16 cellular contexts compared by ENCODE assay signal in genomic region chr1:109210058-109210457, GRCh38. TPM values are rescaled to one million over a fixed set of nuclear protein-coding genes. Genes with fewer than 3 reads are reported as not detected.
A peak's percentile ranks its signal among the peaks of the same experiment; 100 is the strongest.
DNase-seq lines count a peak whose midpoint lies in the region; ATAC-seq, FAIRE-seq and TF ChIP-seq lines count a peak whose summit lies in the region.
"Had no signal": no experiment of that assay in that cellular context is flagged by ENCODE, and none has a peak within 500 bp of the region (broad histone marks: within the 10 kb centered on the region; RNA-seq: fewer than 3 reads in every experiment).

No MANE protein-coding gene starts in this region.

- H3K27ac ChIP-seq in keratinocyte (ENCODE audit: control insufficient read depth, insufficient read depth, low read length) = peak overlapping the region; percentile 48
- H3K27ac ChIP-seq in substantia nigra (ENCODE audit: low read depth, low read length, poor library complexity, severe bottlenecking) = no peak overlapping the region

- H4K20me1 ChIP-seq in keratinocyte (ENCODE audit: control insufficient read depth, extremely low read depth, insufficient read depth, low read length) = no peaks in the 10 kb centered on the region

- H3K27ac Mint-ChIP-seq in activated naive CD8-positive, alpha-beta T cell treated with anti-CD3 and anti-CD28 coated beads, Interleukin-2, amount 10 ng/mL, durations not matched to agents 7 days and 5 days = no peak overlapping the region
- no peak overlapping the region for H3K27ac Mint-ChIP-seq in activated naive CD8-positive, alpha-beta T cell treated with anti-CD3 and anti-CD28 coated beads, Interleukin-2, amount 50 U/mL, for 24 hours
- H3K27ac Mint-ChIP-seq in MCF 10A (ENCODE audit: low read depth, unreplicated experiment) = peak overlapping the region; percentile 61

- H3K27me3 Mint-ChIP-seq in activated naive CD8-positive, alpha-beta T cell treated with anti-CD3 and anti-CD28 coated beads, Interleukin-2, amount 10 ng/mL, durations not matched to agents 7 days and 5 days = no peaks in the 10 kb centered on the region
- H3K27me3 Mint-ChIP-seq in activated naive CD8-positive, alpha-beta T cell treated with anti-CD3 and anti-CD28 coated beads, Interleukin-2, amount 50 U/mL, for 24 hours = no peaks in the 10 kb centered on the region
- no peaks in the 10 kb centered on the region for H3K27me3 Mint-ChIP-seq in MCF 10A (ENCODE audit: insufficient read depth, unreplicated experiment)

- H3K36me3 ChIP-seq in keratinocyte (ENCODE audit: control insufficient read depth in 2 of 2, extremely low read depth in 1 of 2, insufficient read depth in 2 of 2, low read length in 2 of 2) = peaks cover 0 to 2% of the 10 kb centered on the region in 2 experiments

- no peak overlapping the region for H3K4me3 Mint-ChIP-seq in activated naive CD8-positive, alpha-beta T cell treated with anti-CD3 and anti-CD28 coated beads, Interleukin-2, amount 10 ng/mL, durations not matched to agents 7 days and 5 days
- H3K4me3 Mint-ChIP-seq in activated naive CD8-positive, alpha-beta T cell treated with anti-CD3 and anti-CD28 coated beads, Interleukin-2, amount 50 U/mL, for 24 hours = no peak overlapping the region
- no peak overlapping the region for H3K4me3 Mint-ChIP-seq in MCF 10A (ENCODE audit: unreplicated experiment)

- peaks cover under 1% of the 10 kb centered on the region for H3K36me3 Mint-ChIP-seq in activated naive CD8-positive, alpha-beta T cell treated with anti-CD3 and anti-CD28 coated beads, Interleukin-2, amount 10 ng/mL, durations not matched to agents 7 days and 5 days
- H3K36me3 Mint-ChIP-seq in activated naive CD8-positive, alpha-beta T cell treated with anti-CD3 and anti-CD28 coated beads, Interleukin-2, amount 50 U/mL, for 24 hours (ENCODE audit: low read depth) = peaks cover 6% of the 10 kb centered on the region
- peaks cover 7% of the 10 kb centered on the region for H3K36me3 Mint-ChIP-seq in MCF 10A (ENCODE audit: insufficient read depth, unreplicated experiment)

- no peak for ATAC-seq in activated naive CD8-positive, alpha-beta T cell treated with anti-CD3 and anti-CD28 coated beads, Interleukin-2, amount 10 ng/mL, durations not matched to agents 7 days and 5 days (ENCODE audit: low read depth)
- no peak for ATAC-seq in activated naive CD8-positive, alpha-beta T cell treated with anti-CD3 and anti-CD28 coated beads, Interleukin-2, amount 50 U/mL, for 24 hours
- no peak for ATAC-seq in GM21825 (IDR thresholded peaks at IDR 0.05; ENCODE audit: unreplicated experiment)

- dilution Hi-C loops in keratinocyte (cut with MboI; ENCODE audit: extremely low pct_ligation_motif_present, low sequenced_read_pairs) = no loop called here

- POLR2A ChIA-PET in activated naive CD8-positive, alpha-beta T cell treated with anti-CD3 and anti-CD28 coated beads, Interleukin-2, amount 10 ng/mL, durations not matched to agents 7 days and 5 days (lab: Charles Lee) = interaction anchor here (0.8 kb wide), 1 partner anchor 14 kb away, joined by 7 read pairs; no protein-coding TSS in a partner anchor
- POLR2A ChIA-PET in MCF 10A (lab: Yijun Ruan, JAX) = interaction anchor here (0.6 to 5.0 kb wide), 10 partner anchors 9 to 183 kb away, joined by 3 to 26 read pairs (median 8); partner anchors contain the start of genes TMEM167B and WDR47

- H3K9ac ChIP-seq in keratinocyte (ENCODE audit: control insufficient read depth, extremely low read depth, insufficient read depth, low read length) = peak overlapping the region; percentile 26

- H3K4me2 ChIP-seq in keratinocyte (ENCODE audit: control insufficient read depth, extremely low read depth, insufficient read depth, low read depth, low read length) = peak overlapping the region; percentile 73

- FAIRE-seq in keratinocyte (lab: Jason Lieb, UNC) (peak; percentile 85), frontal cortex (lab: Jason Lieb, UNC) (no peak)
- FAIRE-seq: G401.6, H1 had no signal

- H3K4me3 ChIP-seq in keratinocyte (ENCODE audit: control insufficient read depth in 2 of 3, extremely low read depth in 1 of 3, insufficient read depth in 2 of 3, low read depth in 1 of 3, low read length in 3 of 3) = peak overlapping the region in 1 of 3 experiments; percentile 35

- peaks cover 13% of the 10 kb centered on the region for H3K79me2 ChIP-seq in keratinocyte (ENCODE audit: control insufficient read depth, insufficient read depth, low read length)

- BruUV-seq in MCF 10A (replicated peaks; lab: Mats Ljungman, UMichigan) = no TSS peak

- TF ChIP-seq CTCF in MCF 10A (IDR thresholded peaks at IDR 0.05; ENCODE audit: unreplicated experiment) = no peak
- peak in 1 of 3 experiments; percentile 18 for TF ChIP-seq CTCF in keratinocyte (optimal IDR thresholded peaks at IDR 0.05 in 1 of 3, IDR thresholded peaks at IDR 0.05 in 1 of 3, conservative IDR thresholded peaks at IDR 0.05 in 1 of 3; ENCODE audit: extremely low read depth in 1 of 3, insufficient read depth in 2 of 3, low read length in 3 of 3)

- H3K9me3 Mint-ChIP-seq in activated naive CD8-positive, alpha-beta T cell treated with anti-CD3 and anti-CD28 coated beads, Interleukin-2, amount 10 ng/mL, durations not matched to agents 7 days and 5 days = no peaks in the 10 kb centered on the region
- no peaks in the 10 kb centered on the region for H3K9me3 Mint-ChIP-seq in activated naive CD8-positive, alpha-beta T cell treated with anti-CD3 and anti-CD28 coated beads, Interleukin-2, amount 50 U/mL, for 24 hours
- no peaks in the 10 kb centered on the region for H3K9me3 Mint-ChIP-seq in MCF 10A (ENCODE audit: unreplicated experiment)

- peak overlapping the region; percentile 81 for H2AFZ ChIP-seq in keratinocyte (ENCODE audit: control insufficient read depth, low read length)

- H3K4me1 ChIP-seq in keratinocyte (ENCODE audit: control insufficient read depth, extremely low read depth, insufficient read depth, low read length) = peaks cover 38% of the 10 kb centered on the region

- H3K9me3 ChIP-seq in keratinocyte (ENCODE audit: control insufficient read depth, low read depth, low read length) = no peaks in the 10 kb centered on the region

- CTCF ChIA-PET in MCF 10A (lab: Yijun Ruan, JAX) = interaction anchor here (0.6 to 11.3 kb wide), 9 partner anchors 10 to 215 kb away, joined by 3 to 95 read pairs (median 4); no protein-coding TSS in a partner anchor

- intact Hi-C loops in MCF 10A (cut with micrococcal nuclease) = no loop called here

- peaks cover 15% of the 10 kb centered on the region for H3K4me1 Mint-ChIP-seq in activated naive CD8-positive, alpha-beta T cell treated with anti-CD3 and anti-CD28 coated beads, Interleukin-2, amount 10 ng/mL, durations not matched to agents 7 days and 5 days
- H3K4me1 Mint-ChIP-seq in activated naive CD8-positive, alpha-beta T cell treated with anti-CD3 and anti-CD28 coated beads, Interleukin-2, amount 50 U/mL, for 24 hours = peaks cover 11% of the 10 kb centered on the region
- peaks cover 27% of the 10 kb centered on the region for H3K4me1 Mint-ChIP-seq in MCF 10A (ENCODE audit: insufficient read depth, unreplicated experiment)

- DNase-seq in activated naive CD8-positive, alpha-beta T cell treated with anti-CD3 and anti-CD28 coated beads, Interleukin-2, amount 10 ng/mL, durations not matched to agents 7 days and 5 days = peak; percentile 2
- no peak for DNase-seq in activated naive CD8-positive, alpha-beta T cell treated with anti-CD3 and anti-CD28 coated beads, Interleukin-2, amount 50 U/mL, for 24 hours
- DNase-seq in MCF 10A (ENCODE audit: unreplicated experiment) = peak; percentile 84
- DNase-seq in keratinocyte (ENCODE audit: low read depth, low spot score) = no peak
- no peak for DNase-seq in frontal cortex (ENCODE audit: low spot score in 2 of 2)
- no peak for DNase-seq in substantia nigra (lab: John Stamatoyannopoulos, UW)
- no peak for DNase-seq in SIG-M5 (lab: John Stamatoyannopoulos, UW)
- DNase-seq: DND-41; NCI-H1105; NCI-H1694 treated with DMSO at 0.1 percent for 48 hours; NCI-H2107; NCI-H446; NK-92 treated with Interleukin-12 subunit alpha and Interleukin-12 subunit beta, amount 100 ng/mL, for 24 hours had no signal

- H3K27me3 ChIP-seq in keratinocyte (ENCODE audit: control insufficient read depth, extremely low read depth, insufficient read depth, low read length) = no peaks in the 10 kb centered on the region

- H3K9me1 ChIP-seq in keratinocyte (ENCODE audit: control insufficient read depth, extremely low read depth, insufficient read depth, low read length) = no peaks in the 10 kb centered on the region

RNA-seq across cellular contexts. Expression of gene SARS1, which starts 3.7 kb away (rescaled TPM):
- total RNA-seq in activated naive CD8-positive, alpha-beta T cell treated with anti-CD3 and anti-CD28 coated beads, Interleukin-2, amount 10 ng/mL, durations not matched to agents 7 days and 5 days = 100 to 1,000 TPM; 176 to 184 TPM
- total RNA-seq in MCF 10A (2022) (381 and 492 TPM in 2 replicates), frontal cortex (162 TPM)
- 198 to 233 TPM (median 203 TPM) in 3 replicates for polyA plus RNA-seq in keratinocyte
- polyA plus RNA-seq in keratinocyte (2011; ENCODE audit: low read depth) = 559 TPM
- polyA plus RNA-seq in keratinocyte (2011; cell fraction: cytosol; rRNA removed) = 196 and 203 TPM in 2 replicates
- 259 and 264 TPM in 2 replicates for polyA plus RNA-seq in keratinocyte (2011; cell fraction: nucleus; rRNA removed)
- polyA plus RNA-seq in keratinocyte (2012; ENCODE audit: low replicate concordance) = 217 and 364 TPM in 2 replicates
- 128 to 153 TPM (median 149 TPM) in 3 replicates for polyA minus RNA-seq in keratinocyte
- 81.1 TPM for polyA minus RNA-seq in keratinocyte (2011; cell fraction: cytosol; rRNA and poly(A)+ RNA removed)
- polyA minus RNA-seq in keratinocyte (2011; cell fraction: nucleus; rRNA and poly(A)+ RNA removed) = 63.2 and 101 TPM in 2 replicates

RNA-seq across cellular contexts. Expression of gene CELSR2, which starts 39.3 kb away (rescaled TPM):
- total RNA-seq in activated naive CD8-positive, alpha-beta T cell treated with anti-CD3 and anti-CD28 coated beads, Interleukin-2, amount 10 ng/mL, durations not matched to agents 7 days and 5 days = 1 to 10 TPM; 6.3 to 6.9 TPM
- total RNA-seq in MCF 10A (2022) (6.9 and 7.2 TPM in 2 replicates), frontal cortex (27.3 TPM)
- 7.3 to 13.7 TPM (median 12.6 TPM) in 3 replicates for polyA plus RNA-seq in keratinocyte
- 7.8 TPM for polyA plus RNA-seq in keratinocyte (2011; ENCODE audit: low read depth)
- 3.3 and 4.0 TPM in 2 replicates for polyA plus RNA-seq in keratinocyte (2011; cell fraction: cytosol; rRNA removed)
- 55.9 and 57.6 TPM in 2 replicates for polyA plus RNA-seq in keratinocyte (2011; cell fraction: nucleus; rRNA removed)
- 17.8 and 35.2 TPM in 2 replicates for polyA plus RNA-seq in keratinocyte (2012; ENCODE audit: low replicate concordance)
- polyA minus RNA-seq in keratinocyte = 36.2 to 84.0 TPM (median 51.3 TPM) in 3 replicates
- polyA minus RNA-seq in keratinocyte (2011; cell fraction: cytosol; rRNA and poly(A)+ RNA removed) = 15.9 TPM
- 108 and 110 TPM in 2 replicates for polyA minus RNA-seq in keratinocyte (2011; cell fraction: nucleus; rRNA and poly(A)+ RNA removed)

Comparison
In these comparisons a context has a peak if more than half of its experiments do, and no peak if none do; other contexts are left out.
1. DNase-seq: peak in activated naive CD8-positive, alpha-beta T cell treated with anti-CD3 and anti-CD28 coated beads, Interleukin-2, amount 10 ng/mL, durations not matched to agents 7 days and 5 days (single experiment) and MCF 10A (single experiment); none in activated naive CD8-positive, alpha-beta T cell treated with anti-CD3 and anti-CD28 coated beads, Interleukin-2, amount 50 U/mL, for 24 hours (single experiment), keratinocyte (single experiment), frontal cortex (0 of 2), substantia nigra (0 of 49) and SIG-M5 (single experiment).